In the genomic region with DNA sequence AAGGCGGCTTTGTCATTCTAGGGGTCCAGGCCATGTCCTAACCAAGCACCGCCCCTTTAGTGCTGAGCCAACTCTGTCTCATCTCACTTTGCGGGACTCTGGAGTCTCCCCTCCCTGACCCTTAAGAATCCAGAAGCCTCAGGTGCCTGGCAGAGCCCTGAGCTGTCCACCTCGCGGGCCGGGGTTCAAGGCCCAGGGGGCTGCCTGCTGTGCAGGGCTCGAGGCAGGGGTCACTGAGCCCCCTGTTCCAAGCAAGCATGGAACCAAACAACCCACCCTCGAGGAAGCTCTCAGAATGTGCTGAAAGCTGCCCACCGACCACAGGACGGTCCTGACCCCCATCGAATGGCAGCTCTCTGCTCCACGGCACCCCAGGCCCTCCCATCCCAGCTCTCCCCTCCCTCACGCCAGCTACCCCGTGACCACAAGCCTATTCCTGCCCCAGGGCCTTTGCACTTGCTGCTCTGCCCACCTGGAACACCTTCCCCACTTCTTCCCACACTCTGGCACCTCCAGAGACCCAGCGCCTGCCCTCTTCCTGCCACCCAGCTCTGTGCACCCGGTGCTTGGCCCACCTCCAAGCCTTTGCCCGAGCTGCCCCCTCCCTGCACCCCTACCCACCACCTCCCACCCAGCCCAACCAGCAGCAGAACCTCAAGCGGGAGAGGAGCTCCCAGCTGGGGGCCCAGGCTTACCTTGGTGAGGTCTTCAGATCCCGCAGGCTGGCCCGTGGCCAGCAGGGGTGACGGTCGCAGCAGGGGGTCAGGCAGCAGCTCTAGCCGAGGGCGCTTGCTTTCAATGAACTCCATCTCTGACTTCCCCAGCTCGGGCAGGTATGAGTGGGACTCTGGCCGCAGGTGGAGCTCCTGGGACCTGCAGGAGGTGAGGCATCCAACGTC, we compare ENCODE assay signal across 21 cellular contexts.
A peak's percentile ranks its signal among the peaks of the same experiment; 100 is the strongest.
DNase-seq lines count a peak whose midpoint lies in the region; ATAC-seq and TF ChIP-seq lines count a peak whose summit lies in the region.
"Had no signal": no experiment of that assay in that cellular context is flagged by ENCODE, and none has a peak within 500 bp of the region (broad histone marks: within the 10 kb centered on the region; RNA-seq: fewer than 3 reads in every experiment).

No MANE protein-coding gene starts in this region.

- no peak for TF ChIP-seq EP300 in esophagus muscularis mucosa (IDR thresholded peaks at IDR 0.05)

- H3K4me3 ChIP-seq in esophagus muscularis mucosa = no peak overlapping the region
- H3K4me3 ChIP-seq: GM23248, SJCRH30 had no signal

- WGBS in esophagus muscularis mucosa = 79% methylated on average over 12 of the region's 27 CpGs

- H3K4me3 Mint-ChIP-seq in IgD-negative memory B cell (peak overlapping the region in 2 of 4 donors; percentile 54 to 68), glutamatergic neuron (ENCODE audit: unreplicated experiment) (no peak overlapping the region)
- H3K4me3 Mint-ChIP-seq in stimulated activated naive B cell treated with anti-CD40 and anti-IgM and Interleukin-4, amounts not matched to agents 10 μg/mL and 1 μg/mL and 100 μg/mL, for 72 hours = no peak overlapping the region
- no peak overlapping the region for H3K4me3 Mint-ChIP-seq in activated naive CD4-positive, alpha-beta T cell treated with anti-CD3 and anti-CD28 coated beads for 36 hours

- H3K4me1 ChIP-seq in esophagus muscularis mucosa = peaks cover 30 to 88% (median 60%) of the 10 kb centered on the region in 4 donors

- ATAC-seq in Right ventricle myocardium superior (ENCODE audit: poor library complexity) (no peak), left ventricle myocardium superior (no peak)
- no peak for ATAC-seq in stimulated activated naive B cell treated with anti-CD40 and anti-IgM and Interleukin-4, amounts not matched to agents 10 μg/mL and 1 μg/mL and 100 μg/mL, for 72 hours (replicated peaks)
- ATAC-seq: PC-3 had no signal

- no peak for TF ChIP-seq POLR2A in esophagus muscularis mucosa (IDR thresholded peaks at IDR 0.05; ENCODE audit: low read depth)

- intact Hi-C loops in Right ventricle myocardium superior (cut with DNase I) = no loop called here
- intact Hi-C loops in left ventricle myocardium superior (cut with micrococcal nuclease) = no loop called here
- intact Hi-C loops in activated naive CD4-positive, alpha-beta T cell treated with anti-CD3 and anti-CD28 coated beads for 36 hours (cut with micrococcal nuclease) = no loop called here
- intact Hi-C loops in esophagus muscularis mucosa (cut with DNase I) = no loop called here

- no peaks in the 10 kb centered on the region for H3K27me3 ChIP-seq in esophagus muscularis mucosa
- H3K27me3 ChIP-seq: BE2C, SJCRH30 had no signal

- peak; percentile 46 for DNase-seq in Right ventricle myocardium superior
- no peak for DNase-seq in left ventricle myocardium superior
- no peak for DNase-seq in glutamatergic neuron
- DNase-seq in stimulated activated naive B cell treated with anti-CD40 and anti-IgM and Interleukin-4, amounts not matched to agents 10 μg/mL and 1 μg/mL and 100 μg/mL, for 72 hours = no peak
- no peak for DNase-seq in activated naive CD4-positive, alpha-beta T cell treated with anti-CD3 and anti-CD28 coated beads for 36 hours
- DNase-seq in esophagus muscularis mucosa (ENCODE audit: extremely low spot score) = no peak
- DNase-seq: BE2C, DMS153, EL, GM23248, HCEC 1CT, NCI-H1436, NCI-H1930, NCI-H345, NCI-H524 treated with DMSO at 0.1 percent for 48 hours, PC-3, RPMI8226, SJCRH30 had no signal

- H3K27me3 Mint-ChIP-seq in IgD-negative memory B cell = no peaks in the 10 kb centered on the region
- H3K27me3 Mint-ChIP-seq in glutamatergic neuron (ENCODE audit: unreplicated experiment) = peaks cover 33% of the 10 kb centered on the region
- no peaks in the 10 kb centered on the region for H3K27me3 Mint-ChIP-seq in stimulated activated naive B cell treated with anti-CD40 and anti-IgM and Interleukin-4, amounts not matched to agents 10 μg/mL and 1 μg/mL and 100 μg/mL, for 72 hours
- no peaks in the 10 kb centered on the region for H3K27me3 Mint-ChIP-seq in activated naive CD4-positive, alpha-beta T cell treated with anti-CD3 and anti-CD28 coated beads for 36 hours (ENCODE audit: low read depth)
- H3K27me3 Mint-ChIP-seq: CD4-positive, alpha-beta memory T cell had no signal

- H3K27ac ChIP-seq in esophagus muscularis mucosa (replicated peaks in 1 of 4) = peak overlapping the region in 2 of 4 donors; percentile 23 to 64
- H3K27ac ChIP-seq: GM23248, KMS-11, SJCRH30 had no signal

- H3K36me3 Mint-ChIP-seq in IgD-negative memory B cell = peaks cover 13% of the 10 kb centered on the region
- no peaks in the 10 kb centered on the region for H3K36me3 Mint-ChIP-seq in glutamatergic neuron (ENCODE audit: unreplicated experiment)
- peaks cover 74 to 85% of the 10 kb centered on the region in 2 donors for H3K36me3 Mint-ChIP-seq in stimulated activated naive B cell treated with anti-CD40 and anti-IgM and Interleukin-4, amounts not matched to agents 10 μg/mL and 1 μg/mL and 100 μg/mL, for 72 hours
- peaks cover 34% of the 10 kb centered on the region for H3K36me3 Mint-ChIP-seq in activated naive CD4-positive, alpha-beta T cell treated with anti-CD3 and anti-CD28 coated beads for 36 hours (ENCODE audit: low read depth)

- H3K9me3 Mint-ChIP-seq in IgD-negative memory B cell (peaks cover 0 to 2% (median 0%) of the 10 kb centered on the region in 3 donors), glutamatergic neuron (ENCODE audit: unreplicated experiment) (peaks cover 32% of the 10 kb centered on the region)
- peaks cover 14 to 15% of the 10 kb centered on the region in 2 donors for H3K9me3 Mint-ChIP-seq in stimulated activated naive B cell treated with anti-CD40 and anti-IgM and Interleukin-4, amounts not matched to agents 10 μg/mL and 1 μg/mL and 100 μg/mL, for 72 hours
- H3K9me3 Mint-ChIP-seq in activated naive CD4-positive, alpha-beta T cell treated with anti-CD3 and anti-CD28 coated beads for 36 hours = no peaks in the 10 kb centered on the region
- H3K9me3 Mint-ChIP-seq: CD4-positive, alpha-beta memory T cell had no signal

- H3K4me1 Mint-ChIP-seq in IgD-negative memory B cell = peaks cover 24 to 37% (median 28%) of the 10 kb centered on the region in 3 donors
- peaks cover 33% of the 10 kb centered on the region for H3K4me1 Mint-ChIP-seq in glutamatergic neuron (ENCODE audit: low read depth, unreplicated experiment)
- H3K4me1 Mint-ChIP-seq in stimulated activated naive B cell treated with anti-CD40 and anti-IgM and Interleukin-4, amounts not matched to agents 10 μg/mL and 1 μg/mL and 100 μg/mL, for 72 hours = peaks cover 51 to 87% of the 10 kb centered on the region in 2 donors
- peaks cover 26% of the 10 kb centered on the region for H3K4me1 Mint-ChIP-seq in activated naive CD4-positive, alpha-beta T cell treated with anti-CD3 and anti-CD28 coated beads for 36 hours (ENCODE audit: low read depth)

- H3K9me3 ChIP-seq in esophagus muscularis mucosa = no peaks in the 10 kb centered on the region
- H3K9me3 ChIP-seq: BE2C, SJCRH30 had no signal

- TF ChIP-seq CTCF in glutamatergic neuron (IDR thresholded peaks at IDR 0.05; ENCODE audit: partially characterized antibody, unreplicated experiment) = no peak
- TF ChIP-seq CTCF in esophagus muscularis mucosa (IDR thresholded peaks at IDR 0.05) = no peak

- CTCF ChIA-PET in activated naive CD4-positive, alpha-beta T cell treated with anti-CD3 and anti-CD28 coated beads for 36 hours (lab: Charles Lee) = interaction anchor here (0.6 kb wide), 1 partner anchor 50 kb away, joined by 3 read pairs; no protein-coding TSS in a partner anchor

- peaks cover 0 to 61% (median 58%) of the 10 kb centered on the region in 4 donors for H3K36me3 ChIP-seq in esophagus muscularis mucosa

- H3K27ac Mint-ChIP-seq in IgD-negative memory B cell = peak overlapping the region in 2 of 3 donors; percentile 27 to 57
- peak overlapping the region; percentile 33 for H3K27ac Mint-ChIP-seq in glutamatergic neuron (ENCODE audit: unreplicated experiment)
- H3K27ac Mint-ChIP-seq in stimulated activated naive B cell treated with anti-CD40 and anti-IgM and Interleukin-4, amounts not matched to agents 10 μg/mL and 1 μg/mL and 100 μg/mL, for 72 hours = peak overlapping the region; percentile 31
- no peak overlapping the region for H3K27ac Mint-ChIP-seq in activated naive CD4-positive, alpha-beta T cell treated with anti-CD3 and anti-CD28 coated beads for 36 hours
